In genomic region chr3:57764794-57765193, GRCh38 we compare ENCODE assay signal across 1 cellular context.
TF ChIP-seq lines count a peak whose summit lies in the region.

No MANE protein-coding gene starts in this region.

TF ChIP-seq in GM12878, 131 proteins besides CTCF, POLR2A, EP300 and RAD21:
- TF ChIP-seq USF1 (IDR thresholded peaks at IDR 0.05; ENCODE audit: borderline replicate concordance, extremely low read length, insufficient read depth, low read depth, low read length) (no peak), TCF3 (IDR thresholded peaks at IDR 0.05; ENCODE audit: borderline replicate concordance, insufficient read depth, low read depth, low read length) (no peak), JUND (IDR thresholded peaks at IDR 0.05; ENCODE audit: low read depth, low read length) (no peak), IKZF2 (IDR thresholded peaks at IDR 0.05) (no peak)
